In genomic region chr10:129383651-129384050, GRCh38 we compare ENCODE assay signal across 6 cellular contexts.
"Had no signal": no experiment of that assay in that cellular context is flagged by ENCODE, and none has a peak within 500 bp of the region (broad histone marks: within the 10 kb centered on the region; RNA-seq: fewer than 3 reads in every experiment).

No MANE protein-coding gene starts in this region.

- H3K4me3 ChIP-seq: GM23338, K562 had no signal

- H2AFZ ChIP-seq: GM23338 had no signal

- H3K4me3 Mint-ChIP-seq: GM23338, H9 had no signal

- ATAC-seq: GM23338, HepG2, K562 had no signal

- DNase-seq: H9, HCEC 1CT, KG1 had no signal

- H3K9me3 Mint-ChIP-seq: GM23338 had no signal

- H3K27ac Mint-ChIP-seq: GM23338, H9 had no signal

- H3K4me2 ChIP-seq: GM23338 had no signal
